Comparison of ENCODE assay signal across 15 cellular contexts in genomic region chr20:5887386-5887785, GRCh38. TPM values are rescaled to one million over a fixed set of nuclear protein-coding genes. Genes with fewer than 3 reads are reported as not detected.
"Had no signal": no experiment of that assay in that cellular context is flagged by ENCODE, and none has a peak within 500 bp of the region (broad histone marks: within the 10 kb centered on the region; RNA-seq: fewer than 3 reads in every experiment).

No MANE protein-coding gene starts in this region.

- H3K9me3 ChIP-seq: ascending aorta, thoracic aorta had no signal

- ATAC-seq: activated CD4-positive, CD25-positive, alpha-beta regulatory T cell treated with anti-CD3 and anti-CD28 coated beads, Interleukin-2, amount 50 U/mL, for 24 hours; activated naive CD8-positive, alpha-beta T cell treated with anti-CD3 and anti-CD28 coated beads, Interleukin-2, amount 50 U/mL, for 24 hours; activated T-helper 17 cell treated with anti-CD3 and anti-CD28 coated beads, Interleukin-2, amount 50 U/mL, for 72 hours; effector memory CD8-positive, alpha-beta T cell; foreskin keratinocyte; stimulated activated effector memory CD8-positive, alpha-beta T cell treated with anti-CD3 and anti-CD28 coated beads, Interleukin-12 subunit alpha, Interleukin-12 subunit beta, amount 100 ng/mL, for 72 hours had no signal

- H3K36me3 ChIP-seq: ascending aorta, thoracic aorta had no signal

- H3K4me3 ChIP-seq: ascending aorta, lung, thoracic aorta had no signal

- DNase-seq: activated naive CD4-positive, alpha-beta T cell treated with anti-CD3 and anti-CD28 coated beads for 36 hours; activated naive CD8-positive, alpha-beta T cell treated with anti-CD3 and anti-CD28 coated beads, Interleukin-2, amount 50 U/mL, for 24 hours; activated T-cell treated with anti-CD3 and anti-CD28 coated beads for 4 hours; effector memory CD8-positive, alpha-beta T cell; foreskin keratinocyte had no signal

- H3K4me1 ChIP-seq: ascending aorta, foreskin keratinocyte had no signal

- H3K27me3 ChIP-seq: ascending aorta had no signal

- H3K27ac ChIP-seq: ascending aorta, foreskin keratinocyte, thoracic aorta had no signal

RNA-seq across cellular contexts. Expression of gene CHGB, which starts 23.9 kb away (rescaled TPM):
- total RNA-seq: activated naive CD4-positive, alpha-beta T cell treated with anti-CD3 and anti-CD28 coated beads for 36 hours; bronchial epithelial cell; chondrocyte; dermis blood vessel endothelial cell; osteoblast; thoracic aorta had no signal
